ENCODE assay signal across 13 cellular contexts in genomic region chr9:121839726-121840500, GRCh38.
A peak's percentile ranks its signal among the peaks of the same experiment; 100 is the strongest.
DNase-seq lines count a peak whose midpoint lies in the region; ATAC-seq and TF ChIP-seq lines count a peak whose summit lies in the region.
"Had no signal": no experiment of that assay in that cellular context is flagged by ENCODE, and none has a peak within 500 bp of the region (broad histone marks: within the 10 kb centered on the region; RNA-seq: fewer than 3 reads in every experiment).

No MANE protein-coding gene starts in this region.

- no TSS peak for BruUV-seq in IMR-90 (replicated peaks; lab: Mats Ljungman, UMichigan)
- no TSS peak for BruUV-seq in PC-9 (replicated peaks; lab: Mats Ljungman, UMichigan)

- H3K23ac ChIP-seq in IMR-90 (ENCODE audit: low read depth, low read length): no peak overlapping the region

- no peak for TF ChIP-seq CTCF in IMR-90 (conservative IDR thresholded peaks at IDR 0.05; ENCODE audit: low read depth, low read length)
- TF ChIP-seq CTCF in PC-9 (conservative IDR thresholded peaks at IDR 0.05): no peak

- H3K9me3 ChIP-seq in IMR-90 (ENCODE audit: control insufficient read depth, insufficient read depth, low read length) (no peaks in the 10 kb centered on the region), PC-9 (ENCODE audit: insufficient read depth, low read depth) (no peaks in the 10 kb centered on the region)

- in situ Hi-C loops in IMR-90 (cut with MboI; ENCODE audit: low sequenced_read_pairs): no loop called here

- H3K9me1 ChIP-seq in IMR-90 (ENCODE audit: insufficient read depth, low read length): peaks cover 30% of the 10 kb centered on the region

- no peak overlapping the region for H3K9ac ChIP-seq in IMR-90 (ENCODE audit: low read depth, low read length)

- WGBS in IMR-90 (ENCODE audit: extremely low coverage in 2 of 2, insufficient read length in 1 of 2), 2 experiments: no CpG with 5 or more reads among the region's 16 CpGs

- H4K20me1 ChIP-seq in IMR-90 (ENCODE audit: insufficient read depth, low read length) (no peaks in the 10 kb centered on the region), PC-9 (ENCODE audit: insufficient read depth) (no peaks in the 10 kb centered on the region)

- H3K18ac ChIP-seq in IMR-90 (ENCODE audit: low read depth, low read length): no peak overlapping the region

- H3K4me2 ChIP-seq in IMR-90 (ENCODE audit: low read depth, low read length): no peak overlapping the region
- no peak overlapping the region for H3K4me2 ChIP-seq in PC-9

- CTCF ChIA-PET in IMR-90 (lab: Yijun Ruan, JAX): no interaction called here
- CTCF ChIA-PET in PC-9 (lab: Charles Lee): no interaction called here

- no peak overlapping the region for H2BK20ac ChIP-seq in IMR-90 (ENCODE audit: low read depth, low read length)

- no peaks in the 10 kb centered on the region for H3F3A ChIP-seq in PC-9 (ENCODE audit: insufficient read depth, low read depth)

- H3K4ac ChIP-seq in IMR-90 (ENCODE audit: low read depth, low read length): no peak overlapping the region

- no peak overlapping the region for H3K4me3 ChIP-seq in IMR-90 (ENCODE audit: insufficient read depth, low read depth, low read length)
- no peak overlapping the region for H3K4me3 ChIP-seq in PC-9
- H3K4me3 ChIP-seq: ascending aorta had no signal

- no peaks in the 10 kb centered on the region for H3K9me2 ChIP-seq in PC-9 (ENCODE audit: insufficient read depth)

- 0 out of 4 replicates have a peak, but pooled peaks cover 0 to 5% of the 10 kb centered on the region in 2 experiments for H3K79me1 ChIP-seq in IMR-90 (ENCODE audit: low read depth in 1 of 2, low read length in 2 of 2)

- H3K27ac ChIP-seq in IMR-90 (ENCODE audit: insufficient read depth, low read length) (no peak overlapping the region), PC-9 (no peak overlapping the region)
- H3K27ac ChIP-seq: ascending aorta had no signal

- no peaks in the 10 kb centered on the region for H3K36me3 ChIP-seq in IMR-90 (ENCODE audit: control insufficient read depth, insufficient read depth, low read length)
- H3K36me3 ChIP-seq in PC-9 (ENCODE audit: low read depth): no peaks in the 10 kb centered on the region

- no peak overlapping the region for H4K5ac ChIP-seq in IMR-90 (ENCODE audit: low read depth, low read length)

- intact Hi-C loops in IMR-90 (cut with micrococcal nuclease) (no loop called here), PC-9 (cut with micrococcal nuclease; ENCODE audit: unreplicated experiment) (loop anchor here (10.0 kb wide), 1 partner anchor 55 kb away; no protein-coding TSS in a partner anchor)

- H2AK9ac ChIP-seq in IMR-90 (replicated peaks; ENCODE audit: low read depth, low read length, poor library complexity): no peak overlapping the region

- H3K27me3 ChIP-seq in IMR-90 (ENCODE audit: control insufficient read depth, insufficient read depth, low read length) (no peaks in the 10 kb centered on the region), PC-9 (ENCODE audit: insufficient read depth, low read depth) (no peaks in the 10 kb centered on the region)
- H3K27me3 ChIP-seq: ascending aorta had no signal

- no peak overlapping the region for H4K8ac ChIP-seq in IMR-90 (ENCODE audit: low read depth in 2 of 2, low read length in 2 of 2)

- H2AFZ ChIP-seq in IMR-90 (replicated peaks; ENCODE audit: low read length, poor library complexity) (no peak overlapping the region), PC-9 (no peak overlapping the region)

- peak; percentile 44 for DNase-seq in activated CD4-positive, alpha-beta T cell treated with anti-CD3 and anti-CD28 coated beads for 48 hours
- DNase-seq in activated CD4-positive, alpha-beta T cell treated with anti-CD3 and anti-CD28 coated beads, Interleukin-2, amount 50 U/mL, for 1 hour: no peak
- DNase-seq in IMR-90 (no peak), PC-9 (no peak), T-helper 9 cell (no peak), NCI-H524 treated with DMSO at 0.1 percent for 48 hours (lab: John Stamatoyannopoulos, UW) (no peak)
- DNase-seq in stimulated activated CD8-positive, alpha-beta memory T cell treated with anti-CD3 and anti-CD28 coated beads, Interleukin-4, amount 100 ng/mL, for 48 hours: peak; percentile 40
- DNase-seq: activated CD4-positive, alpha-beta T cell treated with anti-CD3 and anti-CD28 coated beads, Interleukin-2, amount 50 U/mL, for 4 hours; effector memory CD4-positive, alpha-beta T cell; NCI-H187; stimulated activated naive CD4-positive, alpha-beta T cell treated with Interleukin-2 at 50 U/mL for 16 hours had no signal

- ATAC-seq in GM21515 (IDR thresholded peaks at IDR 0.05; ENCODE audit: unreplicated experiment): peak; percentile 58
- no peak for ATAC-seq in IMR-90 (ENCODE audit: low read depth)

- no peak overlapping the region for H4K91ac ChIP-seq in IMR-90 (ENCODE audit: insufficient read depth, low read depth, low read length)

- no peak overlapping the region for H2BK5ac ChIP-seq in IMR-90 (ENCODE audit: low read depth, low read length, poor library complexity, severe bottlenecking)

- 0 out of 3 replicates have a peak overlapping the region, but pooled peaks have one; percentile 7 for H2BK15ac ChIP-seq in IMR-90 (ENCODE audit: low read depth, low read length)

- no peak overlapping the region for H2BK120ac ChIP-seq in IMR-90 (ENCODE audit: low read depth, low read length)

- no peak overlapping the region for H3K56ac ChIP-seq in IMR-90 (ENCODE audit: extremely low read depth, insufficient read depth, low read length)

- no peaks in the 10 kb centered on the region for H3K79me2 ChIP-seq in PC-9 (ENCODE audit: low read depth)

- POLR2A ChIA-PET in IMR-90 (lab: Charles Lee; ENCODE audit: unreplicated experiment) (no interaction called here), PC-9 (lab: Charles Lee; ENCODE audit: unreplicated experiment) (no interaction called here)

- dilution Hi-C loops in IMR-90 (cut with HindIII; ENCODE audit: low sequenced_read_pairs, unreplicated experiment): no loop called here

- no peak for TF ChIP-seq RAD21 in IMR-90 (IDR thresholded peaks at IDR 0.05; ENCODE audit: low read length)

- H2AK5ac ChIP-seq in IMR-90 (ENCODE audit: low read depth, low read length): peak overlapping the region; percentile 56; the same call in 1 of the 2 replicates

- no peak for TF ChIP-seq POLR2A in IMR-90 (IDR thresholded peaks at IDR 0.05; ENCODE audit: low read depth, low read length)

- no peak overlapping the region for H3K14ac ChIP-seq in IMR-90 (replicated peaks; ENCODE audit: low read depth, low read length)

- H3K4me1 ChIP-seq in IMR-90 (ENCODE audit: control insufficient read depth, insufficient read depth, low read length): peaks cover 32% of the 10 kb centered on the region
- no peaks in the 10 kb centered on the region for H3K4me1 ChIP-seq in PC-9 (replicated peaks; ENCODE audit: insufficient read depth)

TF ChIP-seq in IMR-90, 13 proteins besides CTCF, POLR2A, EP300 and RAD21:
- TF ChIP-seq, protein P1, sequence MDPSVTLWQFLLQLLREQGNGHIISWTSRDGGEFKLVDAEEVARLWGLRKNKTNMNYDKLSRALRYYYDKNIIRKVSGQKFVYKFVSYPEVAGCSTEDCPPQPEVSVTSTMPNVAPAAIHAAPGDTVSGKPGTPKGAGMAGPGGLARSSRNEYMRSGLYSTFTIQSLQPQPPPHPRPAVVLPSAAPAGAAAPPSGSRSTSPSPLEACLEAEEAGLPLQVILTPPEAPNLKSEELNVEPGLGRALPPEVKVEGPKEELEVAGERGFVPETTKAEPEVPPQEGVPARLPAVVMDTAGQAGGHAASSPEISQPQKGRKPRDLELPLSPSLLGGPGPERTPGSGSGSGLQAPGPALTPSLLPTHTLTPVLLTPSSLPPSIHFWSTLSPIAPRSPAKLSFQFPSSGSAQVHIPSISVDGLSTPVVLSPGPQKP (IDR thresholded peaks at IDR 0.05; ENCODE audit: borderline replicate concordance, low read depth, low read length): no peak
- TF ChIP-seq MXI1 (IDR thresholded peaks at IDR 0.05; ENCODE audit: borderline replicate concordance, low read depth, low read length): no peak
- TF ChIP-seq RCOR1 (IDR thresholded peaks at IDR 0.05; ENCODE audit: insufficient replicate concordance, low read length): no peak
- no peak for TF ChIP-seq NFE2L2 (IDR thresholded peaks at IDR 0.05; ENCODE audit: low read depth, low read length)
- no peak for TF ChIP-seq FOS (IDR thresholded peaks at IDR 0.05; ENCODE audit: low read depth, low read length)
- TF ChIP-seq BHLHE40 (IDR thresholded peaks at IDR 0.05; ENCODE audit: low read depth, low read length): no peak
- no peak for TF ChIP-seq MAZ (IDR thresholded peaks at IDR 0.05; ENCODE audit: borderline replicate concordance, low read depth, low read length)
- no peak for TF ChIP-seq CHD1 (IDR thresholded peaks at IDR 0.05; ENCODE audit: low read depth, low read length)
- TF ChIP-seq RFX5 (IDR thresholded peaks at IDR 0.05; ENCODE audit: low read depth, low read length): no peak
TF ChIP-seq in IMR-90: peak in this region for 0.

Comparison
In these comparisons a context has a peak if more than half of its experiments do, and no peak if none do; other contexts are left out.
1. DNase-seq: peak in activated CD4-positive, alpha-beta T cell treated with anti-CD3 and anti-CD28 coated beads for 48 hours (single experiment) and stimulated activated CD8-positive, alpha-beta memory T cell treated with anti-CD3 and anti-CD28 coated beads, Interleukin-4, amount 100 ng/mL, for 48 hours (single experiment); none in activated CD4-positive, alpha-beta T cell treated with anti-CD3 and anti-CD28 coated beads, Interleukin-2, amount 50 U/mL, for 1 hour (single experiment), IMR-90 (single experiment), PC-9 (0 of 2), T-helper 9 cell (single experiment) and NCI-H524 treated with DMSO at 0.1 percent for 48 hours (single experiment).